11 cellular contexts compared by ENCODE assay signal in genomic region chr17:45429338-45430005, GRCh38. TPM values are rescaled to one million over a fixed set of nuclear protein-coding genes. Genes with fewer than 3 reads are reported as not detected.
A peak's percentile ranks its signal among the peaks of the same experiment; 100 is the strongest.
DNase-seq lines count a peak whose midpoint lies in the region; ATAC-seq, FAIRE-seq and TF ChIP-seq lines count a peak whose summit lies in the region.
"Had no signal": no experiment of that assay in that cellular context is flagged by ENCODE, and none has a peak within 500 bp of the region (broad histone marks: within the 10 kb centered on the region; RNA-seq: fewer than 3 reads in every experiment).

No MANE protein-coding gene starts in this region.

- no peak for DNase-seq in activated T-cell treated with anti-CD3 and anti-CD28 coated beads, Interleukin-2, amount 50 U/mL, for 72 hours
- no peak for DNase-seq in activated T-cell treated with anti-CD3 and anti-CD28 coated beads, Interleukin-2, amount 50 U/mL, for 48 hours
- DNase-seq in T-helper 17 cell (no peak), kidney (peak; percentile 80), thoracic aorta (ENCODE audit: low spot score) (no peak), ACHN (no peak), COLO668 (lab: John Stamatoyannopoulos, UW; ENCODE audit: unreplicated experiment) (no peak)
- DNase-seq in T-helper 2 cell treated with Interferon-gamma antibody and Interleukin-4, amounts not matched to agents 5 μg/mL and 100 μg/mL, for 36 hours (ENCODE audit: low spot score), result no peak
- DNase-seq: NK-92 treated with Interleukin-12 subunit alpha and Interleukin-12 subunit beta, amount 100 ng/mL, for 24 hours; stimulated activated CD4-positive, alpha-beta T cell treated with anti-CD3 and anti-CD28 coated beads, Interleukin-2, amount 100 ng/mL, for 48 hours had no signal

- no peak overlapping the region for H3K9ac ChIP-seq in kidney (ENCODE audit: low read length in 2 of 2)

- peaks cover 6 to 15% of the 10 kb centered on the region in 2 donors for H3K4me1 ChIP-seq in kidney (ENCODE audit: control insufficient read depth in 1 of 2, insufficient read depth in 1 of 2, low read depth in 1 of 2, low read length in 2 of 2)
- peaks cover 31 to 45% of the 10 kb centered on the region in 2 donors for H3K4me1 ChIP-seq in thoracic aorta (ENCODE audit: control insufficient read depth in 1 of 2, low read depth in 2 of 2)

- intact Hi-C loops in kidney (cut with DNase I), result no loop called here

- H3K27me3 Mint-ChIP-seq in activated T-cell treated with anti-CD3 and anti-CD28 coated beads, Interleukin-2, amount 50 U/mL, for 72 hours (ENCODE audit: low read depth), result no peaks in the 10 kb centered on the region
- H3K27me3 Mint-ChIP-seq in T-helper 17 cell, result no peaks in the 10 kb centered on the region
- no peaks in the 10 kb centered on the region for H3K27me3 Mint-ChIP-seq in T-helper 2 cell treated with Interferon-gamma antibody and Interleukin-4, amounts not matched to agents 5 μg/mL and 100 μg/mL, for 36 hours (ENCODE audit: low read depth)

- H3K9me3 ChIP-seq in T-helper 17 cell (ENCODE audit: control insufficient read depth, low read length, poor library complexity, severe bottlenecking), result no peaks in the 10 kb centered on the region
- H3K9me3 ChIP-seq in kidney (ENCODE audit: control insufficient read depth in 1 of 2, low read length in 2 of 2), result no peaks in the 10 kb centered on the region
- no peaks in the 10 kb centered on the region for H3K9me3 ChIP-seq in thoracic aorta
- H3K9me3 ChIP-seq: mucosa of descending colon had no signal

- FAIRE-seq in kidney (lab: Jason Lieb, UNC), result no peak

- H3K4me3 ChIP-seq in kidney (ENCODE audit: low read length in 2 of 2) (no peak overlapping the region), thoracic aorta (peak overlapping the region; percentile 19)
- H3K4me3 ChIP-seq: mucosa of descending colon had no signal

- in situ Hi-C loops in ACHN (cut with HindIII; ENCODE audit: low pct_ligation_motif_present, low pct_unique_long_range_greater_than_20kb, low sequenced_read_pairs), result no loop called here

- H3K27me3 ChIP-seq in thoracic aorta (replicated peaks; ENCODE audit: insufficient read depth), result no peaks in the 10 kb centered on the region

- H3K27ac ChIP-seq in kidney (ENCODE audit: low read depth in 2 of 2, low read length in 2 of 2), result no peak overlapping the region
- peak overlapping the region in 1 of 2 donors; percentile 22 for H3K27ac ChIP-seq in thoracic aorta

- no peaks in the 10 kb centered on the region for H3K36me3 Mint-ChIP-seq in activated T-cell treated with anti-CD3 and anti-CD28 coated beads, Interleukin-2, amount 50 U/mL, for 72 hours (ENCODE audit: insufficient read depth in 2 of 2)
- H3K36me3 Mint-ChIP-seq in T-helper 17 cell (ENCODE audit: low read depth), result no peaks in the 10 kb centered on the region
- H3K36me3 Mint-ChIP-seq in T-helper 2 cell treated with Interferon-gamma antibody and Interleukin-4, amounts not matched to agents 5 μg/mL and 100 μg/mL, for 36 hours (ENCODE audit: low read depth), result peaks cover 2% of the 10 kb centered on the region

- TF ChIP-seq CTCF in kidney (IDR thresholded peaks at IDR 0.05; ENCODE audit: borderline replicate concordance, extremely low read depth, insufficient read depth) (no peak), thoracic aorta (IDR thresholded peaks at IDR 0.05) (no peak)

- H3K36me3 ChIP-seq in kidney (ENCODE audit: control insufficient read depth in 1 of 2, insufficient read depth in 2 of 2, low read length in 2 of 2) (no peaks in the 10 kb centered on the region), thoracic aorta (no peaks in the 10 kb centered on the region)

- H3K4me1 Mint-ChIP-seq in activated T-cell treated with anti-CD3 and anti-CD28 coated beads, Interleukin-2, amount 50 U/mL, for 72 hours (ENCODE audit: low read depth), result peaks cover 26% of the 10 kb centered on the region
- H3K4me1 Mint-ChIP-seq in T-helper 17 cell, result peaks cover 23% of the 10 kb centered on the region
- peaks cover 21% of the 10 kb centered on the region for H3K4me1 Mint-ChIP-seq in T-helper 2 cell treated with Interferon-gamma antibody and Interleukin-4, amounts not matched to agents 5 μg/mL and 100 μg/mL, for 36 hours (ENCODE audit: low read depth)

- peak overlapping the region; percentile 80 to 81 for H3K4me3 Mint-ChIP-seq in activated T-cell treated with anti-CD3 and anti-CD28 coated beads, Interleukin-2, amount 50 U/mL, for 72 hours
- H3K4me3 Mint-ChIP-seq in T-helper 17 cell, result peak overlapping the region; percentile 73
- no peak overlapping the region for H3K4me3 Mint-ChIP-seq in T-helper 2 cell treated with Interferon-gamma antibody and Interleukin-4, amounts not matched to agents 5 μg/mL and 100 μg/mL, for 36 hours

- H3K27ac Mint-ChIP-seq in activated T-cell treated with anti-CD3 and anti-CD28 coated beads, Interleukin-2, amount 50 U/mL, for 72 hours, result no peak overlapping the region
- no peak overlapping the region for H3K27ac Mint-ChIP-seq in T-helper 17 cell
- H3K27ac Mint-ChIP-seq in T-helper 2 cell treated with Interferon-gamma antibody and Interleukin-4, amounts not matched to agents 5 μg/mL and 100 μg/mL, for 36 hours, result no peak overlapping the region

- H3K9me3 Mint-ChIP-seq in activated T-cell treated with anti-CD3 and anti-CD28 coated beads, Interleukin-2, amount 50 U/mL, for 72 hours, result no peaks in the 10 kb centered on the region
- H3K9me3 Mint-ChIP-seq in T-helper 2 cell treated with Interferon-gamma antibody and Interleukin-4, amounts not matched to agents 5 μg/mL and 100 μg/mL, for 36 hours, result no peaks in the 10 kb centered on the region

- ATAC-seq in activated T-cell treated with anti-CD3 and anti-CD28 coated beads, Interleukin-2, amount 50 U/mL, for 72 hours (replicated peaks in 1 of 2), result no peak
- ATAC-seq in T-helper 17 cell (no peak), thoracic aorta (ENCODE audit: insufficient number of reproducible peaks, low FRiP score, low read depth) (no peak)
- ATAC-seq: mucosa of descending colon had no signal

RNA-seq across cellular contexts. Expression of gene ARHGAP27, which starts 3.2 kb away (rescaled TPM):
- total RNA-seq in activated T-cell treated with anti-CD3 and anti-CD28 coated beads, Interleukin-2, amount 50 U/mL, for 72 hours, result 10 to 100 TPM; 41.4 to 42.6 TPM
- 10 to 100 TPM; 42.0 to 55.4 TPM for total RNA-seq in T-helper 17 cell
- 57.2 TPM for total RNA-seq in kidney
- 13.3 TPM for polyA plus RNA-seq in kidney (ENCODE audit: insufficient read depth, low read depth, low replicate concordance)
- total RNA-seq in thoracic aorta, result 10 to 100 TPM; 25.5 to 33.4 TPM
